In the genomic region with DNA sequence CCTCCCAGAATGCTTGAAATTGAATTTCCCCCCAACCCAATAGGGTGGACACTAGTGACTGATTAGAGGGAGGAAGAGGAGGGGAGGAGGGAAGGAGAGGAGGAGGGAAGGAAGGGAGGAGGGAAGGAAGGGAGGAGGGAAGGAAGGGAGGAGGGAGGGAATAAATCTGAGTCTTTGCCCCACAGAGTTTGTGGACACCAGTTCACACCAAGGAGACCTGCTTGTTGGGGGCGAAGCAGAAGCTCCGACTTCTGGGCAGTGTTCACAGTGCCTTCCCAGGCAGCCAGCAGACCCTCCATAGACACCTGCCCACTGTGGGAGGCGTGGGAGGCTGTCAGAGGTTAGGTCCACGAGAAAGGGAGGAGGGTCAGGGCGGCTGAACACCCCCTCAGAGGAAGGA, we compare ENCODE assay signal across 26 cellular contexts.
"Had no signal": no experiment of that assay in that cellular context is flagged by ENCODE, and none has a peak within 500 bp of the region (broad histone marks: within the 10 kb centered on the region; RNA-seq: fewer than 3 reads in every experiment).

No MANE protein-coding gene starts in this region.

- H3K27me3 ChIP-seq: left lung, pancreas, tibial nerve, uterus had no signal

- H3K4me1 ChIP-seq: left lung, pancreas, prostate gland, tibial nerve, uterus had no signal

- ATAC-seq: left colon; left lung; mucosa of descending colon; naive thymus-derived CD4-positive, alpha-beta T cell; natural killer cell treated with Interleukin-12 subunit alpha and Interleukin-12 subunit beta and Interleukin-15 and Interleukin-18, amount 100 ng/mL, for 72 hours; pancreas; right cardiac atrium; sciatic nerve; stimulated activated naive CD8-positive, alpha-beta T cell treated with anti-CD3 and anti-CD28 coated beads, Interleukin-15, amount 100 ng/mL, for 72 hours had no signal

- DNase-seq: hippocampal formation; immature natural killer cell; left colon; midbrain; mucosa of descending colon; naive thymus-derived CD4-positive, alpha-beta T cell; nucleus accumbens; retina; stimulated activated CD4-positive, alpha-beta T cell treated with anti-CD3 and anti-CD28 coated beads, Interleukin-12 subunit alpha, Interleukin-12 subunit beta, amount 100 ng/mL, for 4 hours; stimulated activated CD4-positive, alpha-beta T cell treated with anti-CD3 and anti-CD28 coated beads, Interleukin-15, amount 100 ng/mL, for 24 hours; stimulated activated CD4-positive, alpha-beta T cell treated with anti-CD3 and anti-CD28 coated beads, Interleukin-2, amount 100 ng/mL, for 24 hours; stimulated activated CD4-positive, alpha-beta T cell treated with anti-CD3 and anti-CD28 coated beads, Interleukin-4, amount 100 ng/mL, for 1 hour; stimulated activated naive CD4-positive, alpha-beta T cell treated with Interleukin-2 at 50 U/mL for 16 hours; stimulated activated naive CD8-positive, alpha-beta T cell treated with anti-CD3 and anti-CD28 coated beads, Interleukin-15, amount 100 ng/mL, for 72 hours; substantia nigra; uterus had no signal

- H3K9me3 ChIP-seq: left lung, mucosa of descending colon, pancreas, prostate gland, tibial nerve, uterus had no signal

- H3K27ac Mint-ChIP-seq: immature natural killer cell; naive thymus-derived CD4-positive, alpha-beta T cell; type B pancreatic cell had no signal

- H3K36me3 Mint-ChIP-seq: type B pancreatic cell had no signal

- H3K27ac ChIP-seq: left lung, pancreas, prostate gland, skin epidermis, tibial nerve, uterus had no signal

- H3K9me3 Mint-ChIP-seq: immature natural killer cell; natural killer cell treated with Interleukin-12 subunit alpha and Interleukin-12 subunit beta and Interleukin-15 and Interleukin-18, amount 100 ng/mL, for 72 hours; stimulated activated naive CD8-positive, alpha-beta T cell treated with anti-CD3 and anti-CD28 coated beads, Interleukin-15, amount 100 ng/mL, for 72 hours; type B pancreatic cell had no signal

- H3K27me3 Mint-ChIP-seq: naive thymus-derived CD4-positive, alpha-beta T cell; natural killer cell treated with Interleukin-12 subunit alpha and Interleukin-12 subunit beta and Interleukin-15 and Interleukin-18, amount 100 ng/mL, for 72 hours; stimulated activated naive CD8-positive, alpha-beta T cell treated with anti-CD3 and anti-CD28 coated beads, Interleukin-15, amount 100 ng/mL, for 72 hours; type B pancreatic cell had no signal

- H3K4me3 Mint-ChIP-seq: immature natural killer cell; natural killer cell treated with Interleukin-12 subunit alpha and Interleukin-12 subunit beta and Interleukin-15 and Interleukin-18, amount 100 ng/mL, for 72 hours; stimulated activated naive CD8-positive, alpha-beta T cell treated with anti-CD3 and anti-CD28 coated beads, Interleukin-15, amount 100 ng/mL, for 72 hours; type B pancreatic cell had no signal

- H3K36me3 ChIP-seq: left lung, pancreas, prostate gland, uterus had no signal

- H3K4me3 ChIP-seq: left lung, lung, mucosa of descending colon, pancreas, prostate gland, skin epidermis, tibial nerve, uterus had no signal
